8 cellular contexts compared by ENCODE assay signal in the genomic region with DNA sequence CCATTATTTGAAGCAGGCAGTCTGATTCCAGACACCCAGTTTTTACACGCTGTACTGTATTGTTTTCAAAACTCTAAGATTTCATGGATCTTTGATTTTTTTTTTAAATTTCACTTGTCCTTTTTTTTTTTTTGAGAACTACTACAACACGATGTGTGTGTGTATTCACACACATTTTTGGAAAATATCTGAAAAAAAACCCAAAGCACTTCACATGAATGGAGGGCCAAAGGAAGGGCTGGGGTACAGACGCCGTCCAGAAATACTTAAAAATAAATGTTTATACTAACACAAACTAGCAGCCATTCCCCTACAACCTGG. TPM values are rescaled to one million over a fixed set of nuclear protein-coding genes. Genes with fewer than 3 reads are reported as not detected.
DNase-seq lines count a peak whose midpoint lies in the region; ATAC-seq and TF ChIP-seq lines count a peak whose summit lies in the region.

No MANE protein-coding gene starts in this region.

- H3K36me3 ChIP-seq in thoracic aorta: peaks cover 8% of the 10 kb centered on the region

- H3K27ac ChIP-seq in layer of hippocampus (ENCODE audit: low read depth, low read length): peak overlapping the region; percentile 68
- peak overlapping the region in 1 of 2 donors; percentile 80 for H3K27ac ChIP-seq in thoracic aorta

- no peak for ATAC-seq in activated CD8-positive, alpha-beta memory T cell treated with anti-CD3 and anti-CD28 coated beads, Interleukin-2, amount 10 ng/mL, durations not matched to agents 7 days and 5 days
- ATAC-seq in thoracic aorta (ENCODE audit: insufficient number of reproducible peaks, low FRiP score, low read depth) (no peak), GM18868 (IDR thresholded peaks at IDR 0.05; ENCODE audit: unreplicated experiment) (no peak)

- peak overlapping the region; percentile 91 for H3K4me3 ChIP-seq in thoracic aorta

- no peaks in the 10 kb centered on the region for H3K9me3 ChIP-seq in thoracic aorta

- H3K4me3 Mint-ChIP-seq in activated CD8-positive, alpha-beta memory T cell treated with anti-CD3 and anti-CD28 coated beads, Interleukin-2, amount 10 ng/mL, durations not matched to agents 7 days and 5 days: peak overlapping the region; percentile 90
- peak overlapping the region; percentile 77 for H3K4me3 Mint-ChIP-seq in activated naive CD8-positive, alpha-beta T cell

- peaks cover 21% of the 10 kb centered on the region for H3K36me3 Mint-ChIP-seq in activated CD8-positive, alpha-beta memory T cell treated with anti-CD3 and anti-CD28 coated beads, Interleukin-2, amount 10 ng/mL, durations not matched to agents 7 days and 5 days
- H3K36me3 Mint-ChIP-seq in activated naive CD8-positive, alpha-beta T cell: peaks cover 2% of the 10 kb centered on the region

- H3K9me3 Mint-ChIP-seq in activated CD8-positive, alpha-beta memory T cell treated with anti-CD3 and anti-CD28 coated beads, Interleukin-2, amount 10 ng/mL, durations not matched to agents 7 days and 5 days (ENCODE audit: low read depth): no peaks in the 10 kb centered on the region
- H3K9me3 Mint-ChIP-seq in activated naive CD8-positive, alpha-beta T cell (ENCODE audit: low read depth): no peaks in the 10 kb centered on the region

- peaks cover 5% of the 10 kb centered on the region for H3K27me3 Mint-ChIP-seq in activated CD8-positive, alpha-beta memory T cell treated with anti-CD3 and anti-CD28 coated beads, Interleukin-2, amount 10 ng/mL, durations not matched to agents 7 days and 5 days
- H3K27me3 Mint-ChIP-seq in activated naive CD8-positive, alpha-beta T cell: no peaks in the 10 kb centered on the region

- TF ChIP-seq CTCF in thoracic aorta (IDR thresholded peaks at IDR 0.05): no peak

- H3K4me1 Mint-ChIP-seq in activated CD8-positive, alpha-beta memory T cell treated with anti-CD3 and anti-CD28 coated beads, Interleukin-2, amount 10 ng/mL, durations not matched to agents 7 days and 5 days: peaks cover 33% of the 10 kb centered on the region
- H3K4me1 Mint-ChIP-seq in activated naive CD8-positive, alpha-beta T cell (ENCODE audit: low read depth): peaks cover 32% of the 10 kb centered on the region

- no peak for DNase-seq in activated CD8-positive, alpha-beta memory T cell treated with anti-CD3 and anti-CD28 coated beads, Interleukin-2, amount 10 ng/mL, durations not matched to agents 7 days and 5 days
- DNase-seq in activated CD8-positive, alpha-beta memory T cell treated with anti-CD3 and anti-CD28 coated beads, Interleukin-2, amount 50 U/mL, for 4 hours: no peak
- DNase-seq in thoracic aorta (ENCODE audit: low spot score) (no peak), NCI-H1930 (lab: John Stamatoyannopoulos, UW) (no peak), HK-2 (ENCODE audit: unreplicated experiment) (no peak)

- peak overlapping the region; percentile 82 for H3K27ac Mint-ChIP-seq in activated CD8-positive, alpha-beta memory T cell treated with anti-CD3 and anti-CD28 coated beads, Interleukin-2, amount 10 ng/mL, durations not matched to agents 7 days and 5 days
- H3K27ac Mint-ChIP-seq in activated naive CD8-positive, alpha-beta T cell: peak overlapping the region; percentile 75

- no peaks in the 10 kb centered on the region for H3K27me3 ChIP-seq in layer of hippocampus (ENCODE audit: control insufficient read depth, insufficient read depth, low read length)
- H3K27me3 ChIP-seq in thoracic aorta (replicated peaks; ENCODE audit: insufficient read depth): no peaks in the 10 kb centered on the region

- CTCF ChIA-PET in activated CD8-positive, alpha-beta memory T cell treated with anti-CD3 and anti-CD28 coated beads, Interleukin-2, amount 10 ng/mL, durations not matched to agents 7 days and 5 days (lab: Charles Lee): interaction anchor here (0.6 to 1.6 kb wide), 5 partner anchors 10 to 319 kb away, joined by 3 to 5 read pairs (median 3); a partner anchor contains a TSS

- H3K4me1 ChIP-seq in thoracic aorta (ENCODE audit: control insufficient read depth in 1 of 2, low read depth in 2 of 2): peaks cover 15 to 25% of the 10 kb centered on the region in 2 donors

RNA-seq across cellular contexts. Expression of a gene that starts 0.3 kb away (rescaled TPM):
- 10 to 100 TPM; 88.2 to 88.9 TPM for total RNA-seq in activated CD8-positive, alpha-beta memory T cell treated with anti-CD3 and anti-CD28 coated beads, Interleukin-2, amount 10 ng/mL, durations not matched to agents 7 days and 5 days
- total RNA-seq in thoracic aorta: 100 to 1,000 TPM in 1 of 2 donors, 10 to 100 TPM in 1; 65.9 to 335 TPM

RNA-seq across cellular contexts. Expression of a gene that starts 26.3 kb away (rescaled TPM):
- total RNA-seq in activated CD8-positive, alpha-beta memory T cell treated with anti-CD3 and anti-CD28 coated beads, Interleukin-2, amount 10 ng/mL, durations not matched to agents 7 days and 5 days: 10 to 100 TPM; 62.7 to 68.5 TPM
- total RNA-seq in thoracic aorta: 10 to 100 TPM; 25.3 to 73.5 TPM

RNA-seq across cellular contexts. Expression of a gene that starts 28.9 kb away (rescaled TPM):
- 10 to 100 TPM; 21.3 to 23.2 TPM for total RNA-seq in activated CD8-positive, alpha-beta memory T cell treated with anti-CD3 and anti-CD28 coated beads, Interleukin-2, amount 10 ng/mL, durations not matched to agents 7 days and 5 days
- total RNA-seq in thoracic aorta: 10 to 100 TPM; 62.1 to 98.6 TPM
